In genomic region chr4:8315343-8316250, GRCh38 we compare ENCODE assay signal across 8 cellular contexts. TPM values are rescaled to one million over a fixed set of nuclear protein-coding genes. Genes with fewer than 3 reads are reported as not detected.
DNase-seq lines count a peak whose midpoint lies in the region; ATAC-seq, FAIRE-seq and TF ChIP-seq lines count a peak whose summit lies in the region.

No MANE protein-coding gene starts in this region.

- H3K27ac ChIP-seq in K562 (ENCODE audit: extremely low read depth, low read depth, low read length) (no peak overlapping the region), upper lobe of left lung (no peak overlapping the region)

- no peak for TF ChIP-seq EP300 in K562 (IDR thresholded peaks at IDR 0.05; ENCODE audit: low read length)
- TF ChIP-seq EP300 in upper lobe of left lung (IDR thresholded peaks at IDR 0.05): no peak

- peak; percentile 83 for DNase-seq in DMS 273 (lab: John Stamatoyannopoulos, UW; ENCODE audit: unreplicated experiment)
- DNase-seq in NCI-H1417 treated with DMSO at 0.1 percent for 48 hours (lab: John Stamatoyannopoulos, UW): peak; percentile 33
- no peak for DNase-seq in K562 (ENCODE audit: extremely low read depth in 1 of 4, low spot score in 3 of 4)
- DNase-seq in kidney epithelial cell (ENCODE audit: low read depth): peak; percentile 81
- peak; percentile 45 to 78 for DNase-seq in upper lobe of left lung
- DNase-seq in activated CD8-positive, alpha-beta T cell treated with anti-CD3 and anti-CD28 coated beads for 36 hours: no peak
- no peak for DNase-seq in GM19238 (ENCODE audit: insufficient read length, low spot score)

- H3K9me3 Mint-ChIP-seq in activated CD8-positive, alpha-beta T cell treated with anti-CD3 and anti-CD28 coated beads for 36 hours: peaks cover 7% of the 10 kb centered on the region

- H3K4me2 ChIP-seq in K562 (ENCODE audit: insufficient read depth, low read length): no peak overlapping the region

- H3K4me1 Mint-ChIP-seq in activated CD8-positive, alpha-beta T cell treated with anti-CD3 and anti-CD28 coated beads for 36 hours (ENCODE audit: low read depth): no peaks in the 10 kb centered on the region

- H3K36me3 Mint-ChIP-seq in activated CD8-positive, alpha-beta T cell treated with anti-CD3 and anti-CD28 coated beads for 36 hours (ENCODE audit: low read depth): no peaks in the 10 kb centered on the region

- H3K4me1 ChIP-seq in K562 (replicated peaks in 1 of 2; ENCODE audit: control insufficient read depth in 2 of 2, insufficient read depth in 2 of 2, low read length in 2 of 2): peaks cover 0 to 20% of the 10 kb centered on the region in 2 experiments; a peak in 2 of 5 replicates
- peaks cover 12 to 20% (median 16%) of the 10 kb centered on the region in 4 donors for H3K4me1 ChIP-seq in upper lobe of left lung

- H4K20me1 ChIP-seq in K562 (replicated peaks; ENCODE audit: control insufficient read depth, insufficient read depth, low read length): no peaks in the 10 kb centered on the region

- no peaks in the 10 kb centered on the region for H3K79me2 ChIP-seq in K562 (ENCODE audit: control insufficient read depth, insufficient read depth, low read length)

- H3K27me3 ChIP-seq in K562 (ENCODE audit: control insufficient read depth in 2 of 2, insufficient read depth in 2 of 2, low read length in 2 of 2): peaks cover 2 to 41% of the 10 kb centered on the region in 2 experiments; a peak in 2 of 5 replicates
- no peaks in the 10 kb centered on the region for H3K27me3 ChIP-seq in kidney epithelial cell (ENCODE audit: control insufficient read depth, insufficient read depth, low read length)
- no peaks in the 10 kb centered on the region for H3K27me3 ChIP-seq in upper lobe of left lung

- intact Hi-C loops in K562 (cut with micrococcal nuclease): no loop called here
- intact Hi-C loops in activated CD8-positive, alpha-beta T cell treated with anti-CD3 and anti-CD28 coated beads for 36 hours (cut with micrococcal nuclease): no loop called here

- TF ChIP-seq RAD21 in K562 (CRISPR knock-in tag; conservative IDR thresholded peaks at IDR 0.05 in 1 of 2, IDR thresholded peaks at IDR 0.05 in 1 of 2): no peak

- TF ChIP-seq CTCF in K562 (IDR thresholded peaks at IDR 0.05 in 2 of 3, conservative IDR thresholded peaks at IDR 0.05 in 1 of 3; ENCODE audit: insufficient read depth in 2 of 3, low read depth in 1 of 3, low read length in 3 of 3) (no peak), kidney epithelial cell (IDR thresholded peaks at IDR 0.05; ENCODE audit: insufficient read depth, low read length, poor library complexity, severe bottlenecking) (no peak), upper lobe of left lung (IDR thresholded peaks at IDR 0.05) (peak in 1 of 6 experiments; percentile 29)
- TF ChIP-seq CTCF in activated CD8-positive, alpha-beta T cell treated with anti-CD3 and anti-CD28 coated beads for 36 hours (IDR thresholded peaks at IDR 0.05): no peak

- no peak overlapping the region for H3K4me3 Mint-ChIP-seq in activated CD8-positive, alpha-beta T cell treated with anti-CD3 and anti-CD28 coated beads for 36 hours

- POLR2A ChIA-PET in K562 (lab: Yijun Ruan, JAX): interaction anchor here (1.0 to 1.5 kb wide), 2 partner anchors 10 to 11 kb away, joined by 3 to 4 read pairs; no protein-coding TSS in a partner anchor
- POLR2A ChIA-PET in activated CD8-positive, alpha-beta T cell treated with anti-CD3 and anti-CD28 coated beads for 36 hours (lab: Charles Lee): no interaction called here

- H3K9ac ChIP-seq in K562 (ENCODE audit: insufficient read depth in 1 of 2, low read depth in 2 of 2, low read length in 2 of 2): peak overlapping the region in 1 of 2 experiments; percentile 20; a peak in 1 of 4 replicates

- no peak overlapping the region for H3K4me3 ChIP-seq in K562
- H3K4me3 ChIP-seq in kidney epithelial cell (ENCODE audit: low read depth, low read length): no peak overlapping the region
- H3K4me3 ChIP-seq in upper lobe of left lung: no peak overlapping the region

- no peak for TF ChIP-seq POLR2A in K562 (conservative IDR thresholded peaks at IDR 0.05)
- TF ChIP-seq POLR2A in upper lobe of left lung (IDR thresholded peaks at IDR 0.05): no peak

- H3K36me3 ChIP-seq in K562 (ENCODE audit: control insufficient read depth, insufficient read depth, low read length) (no peaks in the 10 kb centered on the region), kidney epithelial cell (ENCODE audit: control insufficient read depth, insufficient read depth, low read length) (no peaks in the 10 kb centered on the region), upper lobe of left lung (no peaks in the 10 kb centered on the region)

- WGBS in K562 (ENCODE audit: insufficient coverage, low coverage, missing lambda C conversion rate): 11% methylated on average over 18 of the region's 21 CpGs
- whole genome bisulfite sequencing in upper lobe of left lung, 2 donors: 34 to 38% methylated on average over 18 to 21 of the region's 21 CpGs

- H2AFZ ChIP-seq in K562 (ENCODE audit: low read depth, low read length): no peak overlapping the region

- FAIRE-seq in K562 (lab: Jason Lieb, UNC): no peak

- no peaks in the 10 kb centered on the region for H3K9me3 ChIP-seq in K562 (replicated peaks; ENCODE audit: control insufficient read depth, insufficient read depth, low read depth, low read length)
- no peaks in the 10 kb centered on the region for H3K9me3 ChIP-seq in upper lobe of left lung

- H3K9me1 ChIP-seq in K562 (ENCODE audit: control insufficient read depth, insufficient read depth, low read length): no peaks in the 10 kb centered on the region

- no TSS peak for BruUV-seq in K562 (replicated peaks; lab: Mats Ljungman, UMichigan)

- CTCF ChIA-PET in K562 (lab: Yijun Ruan, JAX; ENCODE audit: low intra/inter-chr PET ratio): no interaction called here
- CTCF ChIA-PET in activated CD8-positive, alpha-beta T cell treated with anti-CD3 and anti-CD28 coated beads for 36 hours (lab: Charles Lee): interaction anchor here (1.4 kb wide), 1 partner anchor 139 kb away, joined by 4 read pairs; no protein-coding TSS in a partner anchor

- in situ Hi-C loops in K562 (cut with MboI): no loop called here

- no peaks in the 10 kb centered on the region for H3K27me3 Mint-ChIP-seq in activated CD8-positive, alpha-beta T cell treated with anti-CD3 and anti-CD28 coated beads for 36 hours

- no peak overlapping the region for H3K27ac Mint-ChIP-seq in activated CD8-positive, alpha-beta T cell treated with anti-CD3 and anti-CD28 coated beads for 36 hours

- no peak for ATAC-seq in K562
- ATAC-seq in upper lobe of left lung (ENCODE audit: low FRiP score in 2 of 2): peak; percentile 78 to 83
- no peak for ATAC-seq in activated CD8-positive, alpha-beta T cell treated with anti-CD3 and anti-CD28 coated beads for 36 hours
- no peak for ATAC-seq in HG03354 (IDR thresholded peaks at IDR 0.05; ENCODE audit: poor library complexity, severe bottlenecking, unreplicated experiment)

TF ChIP-seq in K562, 482 proteins besides CTCF, POLR2A, EP300 and RAD21:
- TF ChIP-seq NFIC (IDR thresholded peaks at IDR 0.05) (peak; percentile 82), BHLHE40 (IDR thresholded peaks at IDR 0.05; ENCODE audit: low read length) (peak; percentile 63), CHCHD3 (CRISPR knock-in tag; IDR thresholded peaks at IDR 0.05) (no peak), ATF3 (IDR thresholded peaks at IDR 0.05) (0 out of 2 replicates have a peak, but pooled peaks have one; percentile 13), ATF3 (CRISPR knock-in tag; conservative IDR thresholded peaks at IDR 0.05) (no peak)

RNA-seq across cellular contexts. Expression of gene HTRA3, which starts 46.0 kb away (rescaled TPM):
- total RNA-seq in K562 (2011; cell fraction: chromatin; rRNA removed; ENCODE audit: low replicate concordance): 0.14 TPM in 1 of 2 replicates, not detected in the other
- total RNA-seq in K562 (2011; cell fraction: nucleolus; rRNA removed): 0.17 and 0.53 TPM in 2 replicates
- 0.15 TPM in 1 of 2 replicates, not detected in the other for total RNA-seq in K562 (2011; cell fraction: nucleoplasm; rRNA removed)
- not detected in 2 replicates for total RNA-seq in K562 (2014; rRNA removed)
- total RNA-seq in K562 (2014; rRNA removed; fragmentation: Illumina TruSeq; extraction: Trizol): not detected in 2 replicates
- total RNA-seq in K562 (2015; rRNA removed; fragmentation: Illumina TruSeq; extraction: Trizol): not detected in 2 replicates
- 0.16 TPM in 1 of 2 replicates, not detected in the other for total RNA-seq in K562 (2021)
- 0.04 and 0.18 TPM in 2 replicates for polyA plus RNA-seq in K562 (2011; rRNA removed)
- polyA plus RNA-seq in K562 (2011; cell fraction: cytosol; rRNA removed): 0.09 and 0.10 TPM in 2 replicates
- 0.14 and 0.15 TPM in 2 replicates for polyA plus RNA-seq in K562 (2011; cell fraction: nucleus; rRNA removed)
- polyA plus RNA-seq in K562 (2012): 0.20 and 0.42 TPM in 2 replicates
- 0.07 TPM in 1 of 2 replicates, not detected in the other for polyA plus RNA-seq in K562 (2014; fragmentation: Illumina TruSeq; extraction: Trizol)
- not detected for polyA plus RNA-seq in K562 (2014; fragmentation: Nextera tagmentation; extraction: Ambion mirVana)
- not detected in 2 replicates for polyA plus RNA-seq in K562 (2014; rRNA removed)
- polyA minus RNA-seq in K562 (2011; rRNA and poly(A)+ RNA removed): not detected in 2 replicates
- polyA minus RNA-seq in K562 (2011; cell fraction: cytosol; rRNA and poly(A)+ RNA removed): not detected in 2 replicates
- 0.11 TPM in 1 of 2 replicates, not detected in the other for polyA minus RNA-seq in K562 (2011; cell fraction: nucleus; rRNA and poly(A)+ RNA removed)
- 4.7 and 5.5 TPM in 2 replicates for total RNA-seq in kidney epithelial cell
- 10 to 100 TPM in 5 of 6 donors, 1 to 10 TPM in 1; 5.2 to 51.1 (median 19.7) TPM for total RNA-seq in upper lobe of left lung
- total RNA-seq in activated CD8-positive, alpha-beta T cell treated with anti-CD3 and anti-CD28 coated beads for 36 hours: under 1 TPM in 1 of 2 experiments, not detected in 1; 0.11 TPM

Comparison
In these comparisons a context has a peak if more than half of its experiments do, and no peak if none do; other contexts are left out.
1. DNase-seq: peak in DMS 273 (single experiment), NCI-H1417 treated with DMSO at 0.1 percent for 48 hours (single experiment), kidney epithelial cell (single experiment) and upper lobe of left lung (2 of 2); none in K562 (0 of 4), activated CD8-positive, alpha-beta T cell treated with anti-CD3 and anti-CD28 coated beads for 36 hours (single experiment) and GM19238 (single experiment).
2. ATAC-seq: peak in upper lobe of left lung (2 of 2); none in K562 (single experiment), activated CD8-positive, alpha-beta T cell treated with anti-CD3 and anti-CD28 coated beads for 36 hours (single experiment) and HG03354 (single experiment).